8 cellular contexts compared by ENCODE assay signal in the genomic region with DNA sequence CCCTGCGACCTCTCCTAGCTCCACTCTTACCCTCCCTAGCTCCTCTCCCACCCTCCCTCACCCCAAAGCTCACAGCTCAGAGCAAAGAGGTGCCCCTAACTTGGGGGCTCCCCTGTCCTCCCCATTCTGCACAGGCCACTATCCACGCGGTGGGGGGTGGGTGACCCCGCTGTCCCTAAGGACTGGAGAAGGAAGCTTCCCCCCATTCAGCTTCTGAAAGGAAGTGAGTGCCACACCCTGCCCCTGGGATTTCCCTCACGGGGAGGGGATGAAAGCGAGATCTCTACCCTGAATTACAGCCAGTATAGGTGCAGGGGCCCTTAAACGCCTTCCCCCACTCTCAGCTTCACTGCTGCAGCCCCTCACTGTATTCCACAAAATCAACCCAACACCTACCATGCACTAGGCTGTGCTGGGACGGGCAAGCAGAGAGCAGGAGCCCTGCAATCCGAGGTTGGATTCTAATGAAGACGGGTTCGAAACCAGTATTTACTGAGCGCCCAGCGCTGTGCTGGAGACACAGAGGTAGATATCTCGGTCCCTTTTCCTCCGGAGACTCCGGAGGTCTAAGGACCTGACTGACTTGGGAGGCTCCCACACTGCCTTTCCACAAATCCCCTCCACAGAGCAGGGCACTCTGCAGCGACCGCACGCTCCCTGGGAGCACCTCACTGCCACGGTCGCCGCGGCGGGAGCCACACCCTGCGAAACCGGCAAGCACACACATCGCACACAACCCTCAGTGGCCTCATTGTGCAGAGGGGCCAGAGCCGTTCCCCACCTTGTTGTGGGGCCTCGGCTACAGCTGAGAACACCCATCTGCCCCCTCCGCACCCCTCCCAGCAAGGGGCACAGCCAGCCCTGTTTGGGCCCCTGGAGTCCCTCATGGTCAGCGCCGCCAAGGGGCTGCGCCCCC. TPM values are rescaled to one million over a fixed set of nuclear protein-coding genes. Genes with fewer than 3 reads are reported as not detected.
DNase-seq lines count a peak whose midpoint lies in the region; ATAC-seq, FAIRE-seq and TF ChIP-seq lines count a peak whose summit lies in the region.

No MANE protein-coding gene starts in this region.

- H4K20me1 ChIP-seq in fibroblast of lung (ENCODE audit: control insufficient read depth, extremely low read depth, insufficient read depth, low read length), result peaks cover 11% of the 10 kb centered on the region

- H3K4me3 Mint-ChIP-seq in WTC11, result peak overlapping the region; percentile 82

- peak overlapping the region; percentile 91 for H3K9ac ChIP-seq in fibroblast of lung (ENCODE audit: insufficient read depth, low read length)

- H3K79me2 ChIP-seq in fibroblast of lung (ENCODE audit: control insufficient read depth, insufficient read depth, low read length), result peaks cover 83% of the 10 kb centered on the region

- H3K4me3 ChIP-seq in cardiac muscle cell, result peak overlapping the region; percentile 57
- H3K4me3 ChIP-seq in fibroblast of lung (replicated peaks in 1 of 4; ENCODE audit: control extremely low read depth in 1 of 4, insufficient read depth in 1 of 4, low read depth in 3 of 4, low read length in 4 of 4), result peak overlapping the region; percentile 96 to 100 (median 98)
- H3K4me3 ChIP-seq in pancreas, result peak overlapping the region; percentile 43 to 97 (median 86)

- 19 to 33% methylated on average over 33 of the region's 33 CpGs for WGBS in pancreas, 2 donors

- H3K27ac Mint-ChIP-seq in WTC11, result no peak overlapping the region

- CTCF ChIA-PET in WTC11 (lab: Charles Lee), result interaction anchor here (0.6 to 13.3 kb wide), 14 partner anchors 11 to 155 kb away, joined by 3 to 552 read pairs (median 10); partner anchors contain the start of genes EML3, LBHD1, SCGB1A1 and TUT1

- intact Hi-C loops in cardiac septum (cut with DNase I), result loop anchor here (1.0 to 5.0 kb wide), 2 partner anchors 36 to 102 kb away; no protein-coding TSS in a partner anchor
- intact Hi-C loops in pancreas (cut with DNase I), result loop anchor here in 1 of 3 donors (5.0 kb wide), 1 partner anchor 122 kb away; no protein-coding TSS in a partner anchor

- POLR2A ChIA-PET in WTC11 (lab: Charles Lee), result interaction anchor here (0.7 to 2.0 kb wide), 10 partner anchors 15 to 120 kb away, joined by 3 to 9 read pairs (median 4); partner anchors contain the start of genes C11orf98, CSKMT, EEF1G and TUT1

- FAIRE-seq in pancreas (lab: Jason Lieb, UNC), result no peak

- DNase-seq in cardiac muscle cell (ENCODE audit: low read depth in 1 of 2, low spot score in 1 of 2) (peak in 1 of 2 donors; percentile 28), cardiac septum (ENCODE audit: low spot score) (no peak), WTC11 (ENCODE audit: low spot score) (no peak), fibroblast of lung (ENCODE audit: low read depth in 2 of 2) (peak in 1 of 2 donors; percentile 15), pancreas (peak in 3 of 6 donors; percentile 32 to 76 (median 50))

- H3K36me3 Mint-ChIP-seq in WTC11, result no peaks in the 10 kb centered on the region

- ATAC-seq in WTC11 (no peak), pancreas (no peak), GM19463 (IDR thresholded peaks at IDR 0.05; ENCODE audit: unreplicated experiment) (no peak), HG03521 (IDR thresholded peaks at IDR 0.05; ENCODE audit: unreplicated experiment) (no peak), GM21381 (IDR thresholded peaks at IDR 0.05; ENCODE audit: unreplicated experiment) (no peak)

- H3K27me3 ChIP-seq in cardiac muscle cell, result peaks cover 14% of the 10 kb centered on the region
- H3K27me3 ChIP-seq in fibroblast of lung (ENCODE audit: control insufficient read depth, insufficient read depth, low read length), result no peaks in the 10 kb centered on the region
- H3K27me3 ChIP-seq in pancreas, result no peaks in the 10 kb centered on the region

- H2AFZ ChIP-seq in fibroblast of lung (ENCODE audit: low read length), result no peak overlapping the region

- H3K9me3 Mint-ChIP-seq in WTC11, result no peaks in the 10 kb centered on the region

- H3K4me1 ChIP-seq in cardiac muscle cell (ENCODE audit: low read depth), result peaks cover 27% of the 10 kb centered on the region
- H3K4me1 ChIP-seq in fibroblast of lung (ENCODE audit: control insufficient read depth, extremely low read depth, insufficient read depth, low read length), result peaks cover 26% of the 10 kb centered on the region
- H3K4me1 ChIP-seq in pancreas, result peaks cover 28 to 55% (median 37%) of the 10 kb centered on the region in 3 donors

- H3K4me1 Mint-ChIP-seq in WTC11, result peaks cover 43% of the 10 kb centered on the region

- H3K4me2 ChIP-seq in fibroblast of lung (ENCODE audit: extremely low read depth, insufficient read depth, low read length), result peak overlapping the region; percentile 85

- TF ChIP-seq CTCF in cardiac muscle cell (IDR thresholded peaks at IDR 0.05; ENCODE audit: low read depth, low read length), result no peak
- no peak for TF ChIP-seq CTCF in WTC11 (IDR thresholded peaks at IDR 0.05)
- TF ChIP-seq CTCF in fibroblast of lung (conservative IDR thresholded peaks at IDR 0.05 in 1 of 2, IDR thresholded peaks at IDR 0.05 in 1 of 2; ENCODE audit: low read depth in 1 of 2, low read length in 2 of 2), result no peak
- TF ChIP-seq CTCF in pancreas (IDR thresholded peaks at IDR 0.05), result no peak

- H3K9me3 ChIP-seq in cardiac muscle cell (ENCODE audit: low read depth), result no peaks in the 10 kb centered on the region
- H3K9me3 ChIP-seq in fibroblast of lung (ENCODE audit: control insufficient read depth, insufficient read depth, low read depth, low read length), result no peaks in the 10 kb centered on the region
- H3K9me3 ChIP-seq in pancreas, result no peaks in the 10 kb centered on the region

- H3K27ac ChIP-seq in cardiac muscle cell (peak overlapping the region; percentile 74), fibroblast of lung (ENCODE audit: insufficient read depth, low read length) (peak overlapping the region; percentile 83), pancreas (peak overlapping the region; percentile 77 to 93 (median 87))

- peaks cover 83% of the 10 kb centered on the region for H3K27me3 Mint-ChIP-seq in WTC11 (ENCODE audit: low read depth)

- H3K36me3 ChIP-seq in cardiac muscle cell (no peaks in the 10 kb centered on the region), fibroblast of lung (ENCODE audit: control insufficient read depth, insufficient read depth, low read length) (peaks cover 11% of the 10 kb centered on the region), pancreas (no peaks in the 10 kb centered on the region)

TF ChIP-seq in WTC11, 78 proteins besides CTCF, POLR2A, EP300 and RAD21:
- no peak for TF ChIP-seq NFATC4 (CRISPR knock-in tag; IDR thresholded peaks at IDR 0.05)
- TF ChIP-seq, protein P1, sequence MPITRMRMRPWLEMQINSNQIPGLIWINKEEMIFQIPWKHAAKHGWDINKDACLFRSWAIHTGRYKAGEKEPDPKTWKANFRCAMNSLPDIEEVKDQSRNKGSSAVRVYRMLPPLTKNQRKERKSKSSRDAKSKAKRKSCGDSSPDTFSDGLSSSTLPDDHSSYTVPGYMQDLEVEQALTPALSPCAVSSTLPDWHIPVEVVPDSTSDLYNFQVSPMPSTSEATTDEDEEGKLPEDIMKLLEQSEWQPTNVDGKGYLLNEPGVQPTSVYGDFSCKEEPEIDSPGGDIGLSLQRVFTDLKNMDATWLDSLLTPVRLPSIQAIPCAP (CRISPR knock-in tag; IDR thresholded peaks at IDR 0.05), result 0 out of 2 replicates have a peak, but pooled peaks have one; percentile 22

RNA-seq across cellular contexts. Expression of gene AHNAK, which starts 1.8 kb away (rescaled TPM):
- total RNA-seq in cardiac muscle cell (50.1 and 77.1 TPM in 2 replicates), cardiac septum (485 TPM), WTC11 (2021) (10.9 to 21.0 TPM (median 11.5 TPM) in 3 replicates), fibroblast of lung (396 and 762 TPM in 2 replicates), pancreas (100 to 1,000 TPM in 1 of 6 donors, 10 to 100 TPM in 5; 53.2 to 163 (median 77.2) TPM)
- polyA plus RNA-seq in cardiac muscle cell (10.9 and 13.4 TPM in 2 replicates), fibroblast of lung (209 and 220 TPM in 2 replicates), pancreas (10 to 100 TPM; 18.7 to 32.5 TPM)
- polyA plus RNA-seq in fibroblast of lung (2012), result 281 and 392 TPM in 2 replicates
- 340 and 357 TPM in 2 replicates for polyA minus RNA-seq in fibroblast of lung (ENCODE audit: low replicate concordance)

RNA-seq across cellular contexts. Expression of gene EEF1G, which starts 28.9 kb away (rescaled TPM):
- total RNA-seq in cardiac muscle cell, result 1,990 and 2,091 TPM in 2 replicates
- 769 and 853 TPM in 2 replicates for polyA plus RNA-seq in cardiac muscle cell
- total RNA-seq in cardiac septum, result 735 TPM
- total RNA-seq in WTC11 (2021), result 1,667 to 1,857 TPM (median 1,846 TPM) in 3 replicates
- 1,405 and 1,825 TPM in 2 replicates for total RNA-seq in fibroblast of lung
- polyA plus RNA-seq in fibroblast of lung, result 1,308 and 1,333 TPM in 2 replicates
- polyA plus RNA-seq in fibroblast of lung (2012), result 1,642 and 1,675 TPM in 2 replicates
- 2,187 and 2,476 TPM in 2 replicates for polyA minus RNA-seq in fibroblast of lung (ENCODE audit: low replicate concordance)
- 1,000 to 10,000 TPM in 4 of 6 donors, 100 to 1,000 TPM in 2; 723 to 1,171 (median 1,053) TPM for total RNA-seq in pancreas
- polyA plus RNA-seq in pancreas, result 100 to 1,000 TPM; 630 to 745 TPM

RNA-seq across cellular contexts. Expression of gene TUT1, which starts 46.5 kb away (rescaled TPM):
- 14.9 and 29.1 TPM in 2 replicates for total RNA-seq in cardiac muscle cell
- 18.7 and 32.1 TPM in 2 replicates for polyA plus RNA-seq in cardiac muscle cell
- 11.7 TPM for total RNA-seq in cardiac septum
- total RNA-seq in WTC11 (2021), result 35.3 to 40.0 TPM (median 37.3 TPM) in 3 replicates
- total RNA-seq in fibroblast of lung, result 6.9 and 7.8 TPM in 2 replicates
- polyA plus RNA-seq in fibroblast of lung, result 5.5 and 6.8 TPM in 2 replicates
- 7.1 and 9.5 TPM in 2 replicates for polyA plus RNA-seq in fibroblast of lung (2012)
- 5.9 and 7.1 TPM in 2 replicates for polyA minus RNA-seq in fibroblast of lung (ENCODE audit: low replicate concordance)
- total RNA-seq in pancreas, result 10 to 100 TPM; 12.0 to 20.3 (median 14.6) TPM
- polyA plus RNA-seq in pancreas, result 10 to 100 TPM; 24.6 to 33.4 TPM

RNA-seq across cellular contexts. Expression of gene MTA2, which starts 56.9 kb away (rescaled TPM):
- total RNA-seq in cardiac muscle cell (101 and 108 TPM in 2 replicates), cardiac septum (36.8 TPM), WTC11 (2021) (101 to 115 TPM (median 103 TPM) in 3 replicates), fibroblast of lung (117 and 124 TPM in 2 replicates), pancreas (10 to 100 TPM; 14.7 to 35.6 (median 23.0) TPM)
- polyA plus RNA-seq in cardiac muscle cell (22.9 and 31.9 TPM in 2 replicates), fibroblast of lung (31.4 and 33.6 TPM in 2 replicates), pancreas (10 to 100 TPM; 28.7 to 42.3 TPM)
- 65.0 and 77.5 TPM in 2 replicates for polyA plus RNA-seq in fibroblast of lung (2012)
- 73.0 and 89.7 TPM in 2 replicates for polyA minus RNA-seq in fibroblast of lung (ENCODE audit: low replicate concordance)
